Comparison of ENCODE assay signal across 11 cellular contexts in genomic region chr10:3126741-3127342, GRCh38. TPM values are rescaled to one million over a fixed set of nuclear protein-coding genes. Genes with fewer than 3 reads are reported as not detected.
DNase-seq lines count a peak whose midpoint lies in the region; ATAC-seq, FAIRE-seq and TF ChIP-seq lines count a peak whose summit lies in the region.
"Had no signal": no experiment of that assay in that cellular context is flagged by ENCODE, and none has a peak within 500 bp of the region (broad histone marks: within the 10 kb centered on the region; RNA-seq: fewer than 3 reads in every experiment).

No MANE protein-coding gene starts in this region.

- H3K27ac Mint-ChIP-seq in MCF 10A (ENCODE audit: low read depth, unreplicated experiment) (no peak overlapping the region), WTC11 (0 out of 2 replicates have a peak overlapping the region, but pooled peaks have one; percentile 19)

- H3K4me3 ChIP-seq in kidney (ENCODE audit: low read length in 2 of 2), result no peak overlapping the region
- H3K4me3 ChIP-seq in PC-9, result no peak overlapping the region

- CTCF ChIA-PET in MCF 10A (lab: Yijun Ruan, JAX), result no interaction called here
- CTCF ChIA-PET in WTC11 (lab: Charles Lee), result no interaction called here
- CTCF ChIA-PET in PC-9 (lab: Charles Lee), result no interaction called here

- peaks cover 5% of the 10 kb centered on the region; the same call in 1 of the 2 replicates for H3F3A ChIP-seq in PC-9 (ENCODE audit: insufficient read depth, low read depth)

- BruUV-seq in MCF 10A (replicated peaks; lab: Mats Ljungman, UMichigan) (no TSS peak), PC-9 (replicated peaks; lab: Mats Ljungman, UMichigan) (no TSS peak)

- H3K27ac ChIP-seq in kidney (ENCODE audit: low read depth in 2 of 2, low read length in 2 of 2) (no peak overlapping the region), PC-9 (no peak overlapping the region)
- H3K27ac ChIP-seq: 22Rv1 had no signal

- H3K79me2 ChIP-seq in PC-9 (ENCODE audit: low read depth), result no peaks in the 10 kb centered on the region

- H3K4me2 ChIP-seq in PC-9, result no peak overlapping the region

- TF ChIP-seq CTCF in MCF 10A (IDR thresholded peaks at IDR 0.05; ENCODE audit: unreplicated experiment), result no peak
- TF ChIP-seq CTCF in WTC11 (IDR thresholded peaks at IDR 0.05), result no peak
- no peak for TF ChIP-seq CTCF in kidney (IDR thresholded peaks at IDR 0.05; ENCODE audit: borderline replicate concordance, extremely low read depth, insufficient read depth)
- no peak for TF ChIP-seq CTCF in PC-9 (conservative IDR thresholded peaks at IDR 0.05)

- H3K9ac ChIP-seq in kidney (ENCODE audit: low read length in 2 of 2), result no peak overlapping the region

- H3K9me3 ChIP-seq in kidney (ENCODE audit: control insufficient read depth in 1 of 2, low read length in 2 of 2), result no peaks in the 10 kb centered on the region
- H3K9me3 ChIP-seq in PC-9 (ENCODE audit: insufficient read depth, low read depth), result no peaks in the 10 kb centered on the region

- intact Hi-C loops in MCF 10A (cut with micrococcal nuclease), result no loop called here
- intact Hi-C loops in kidney (cut with DNase I), result no loop called here
- intact Hi-C loops in PC-9 (cut with micrococcal nuclease; ENCODE audit: unreplicated experiment), result no loop called here

- DNase-seq in T47D (ENCODE audit: low read depth in 1 of 2, low spot score in 1 of 2) (peak; percentile 52 to 63), MCF 10A (ENCODE audit: unreplicated experiment) (no peak), WTC11 (ENCODE audit: low spot score) (no peak), kidney (peak; percentile 84), HPDE6-E6E7 (ENCODE audit: extremely low spot score) (no peak), PC-9 (no peak)
- DNase-seq in stimulated activated CD4-positive, alpha-beta T cell treated with anti-CD3 and anti-CD28 coated beads, Interleukin-4, amount 100 ng/mL, for 1 hour, result no peak
- DNase-seq: activated CD8-positive, alpha-beta memory T cell treated with anti-CD3 and anti-CD28 coated beads, Interleukin-2, amount 50 U/mL, for 4 hours had no signal

- H3K9me3 Mint-ChIP-seq in MCF 10A (ENCODE audit: unreplicated experiment), result no peaks in the 10 kb centered on the region
- no peaks in the 10 kb centered on the region for H3K9me3 Mint-ChIP-seq in WTC11

- peaks cover 19% of the 10 kb centered on the region for H3K4me1 Mint-ChIP-seq in MCF 10A (ENCODE audit: insufficient read depth, unreplicated experiment)
- H3K4me1 Mint-ChIP-seq in WTC11, result no peaks in the 10 kb centered on the region

- no peak overlapping the region for H2AFZ ChIP-seq in PC-9

- ATAC-seq in WTC11 (no peak), GM21528 (IDR thresholded peaks at IDR 0.05; ENCODE audit: low FRiP score, unreplicated experiment) (no peak)

- H3K4me3 Mint-ChIP-seq in MCF 10A (ENCODE audit: unreplicated experiment), result no peak overlapping the region
- H3K4me3 Mint-ChIP-seq in WTC11, result no peak overlapping the region

- H3K27me3 ChIP-seq in PC-9 (ENCODE audit: insufficient read depth, low read depth), result no peaks in the 10 kb centered on the region

- H4K20me1 ChIP-seq in PC-9 (ENCODE audit: insufficient read depth), result no peaks in the 10 kb centered on the region

- peaks cover 4 to 8% of the 10 kb centered on the region in 2 donors for H3K4me1 ChIP-seq in kidney (ENCODE audit: control insufficient read depth in 1 of 2, insufficient read depth in 1 of 2, low read depth in 1 of 2, low read length in 2 of 2)
- H3K4me1 ChIP-seq in PC-9 (replicated peaks; ENCODE audit: insufficient read depth), result peaks cover 8% of the 10 kb centered on the region

- no peaks in the 10 kb centered on the region for H3K9me2 ChIP-seq in PC-9 (ENCODE audit: insufficient read depth)

- no peak for FAIRE-seq in kidney (lab: Jason Lieb, UNC)
- FAIRE-seq: colon had no signal

- H3K36me3 Mint-ChIP-seq in MCF 10A (ENCODE audit: insufficient read depth, unreplicated experiment) (peaks cover 68% of the 10 kb centered on the region), WTC11 (peaks cover 66% of the 10 kb centered on the region)

- H3K27me3 Mint-ChIP-seq in MCF 10A (ENCODE audit: insufficient read depth, unreplicated experiment) (no peaks in the 10 kb centered on the region), WTC11 (ENCODE audit: low read depth) (no peaks in the 10 kb centered on the region)

- in situ Hi-C loops in T47D (cut with HindIII; ENCODE audit: low pct_unique_long_range_greater_than_20kb, low sequenced_read_pairs), result no loop called here

- POLR2A ChIA-PET in MCF 10A (lab: Yijun Ruan, JAX), result interaction anchor here (0.6 kb wide), 1 partner anchor 31 kb away, joined by 4 read pairs; no protein-coding TSS in a partner anchor
- POLR2A ChIA-PET in WTC11 (lab: Charles Lee), result no interaction called here
- POLR2A ChIA-PET in PC-9 (lab: Charles Lee; ENCODE audit: unreplicated experiment), result no interaction called here

- peaks cover 0 to 11% of the 10 kb centered on the region in 2 donors for H3K36me3 ChIP-seq in kidney (ENCODE audit: control insufficient read depth in 1 of 2, insufficient read depth in 2 of 2, low read length in 2 of 2)
- no peaks in the 10 kb centered on the region; the same call in 1 of the 2 replicates for H3K36me3 ChIP-seq in PC-9 (ENCODE audit: low read depth)

TF ChIP-seq in WTC11, 78 proteins besides CTCF, POLR2A, EP300 and RAD21:
- TF ChIP-seq USF1 (CRISPR knock-in tag; IDR thresholded peaks at IDR 0.05), result no peak
- TF ChIP-seq ZNF396 (CRISPR knock-in tag; IDR thresholded peaks at IDR 0.05; ENCODE audit: borderline replicate concordance), result no peak
- no peak for TF ChIP-seq SOX15 (CRISPR knock-in tag; IDR thresholded peaks at IDR 0.05)
- TF ChIP-seq ATF3 (CRISPR knock-in tag; conservative IDR thresholded peaks at IDR 0.05), result no peak
- no peak for TF ChIP-seq USF2 (CRISPR knock-in tag; IDR thresholded peaks at IDR 0.05)
- TF ChIP-seq CREM (CRISPR knock-in tag; IDR thresholded peaks at IDR 0.05), result no peak
- TF ChIP-seq ZSCAN18 (CRISPR knock-in tag; IDR thresholded peaks at IDR 0.05), result no peak
- TF ChIP-seq TCF7 (CRISPR knock-in tag; IDR thresholded peaks at IDR 0.05; ENCODE audit: low read depth), result no peak
- TF ChIP-seq ZNF425 (CRISPR knock-in tag; conservative IDR thresholded peaks at IDR 0.05), result no peak

RNA-seq across cellular contexts. Expression of gene PITRM1, which starts 45.7 kb away (rescaled TPM):
- total RNA-seq in MCF 10A (2022), result 132 and 136 TPM in 2 replicates
- total RNA-seq in WTC11 (2021), result 37.2 to 40.7 TPM (median 37.5 TPM) in 3 replicates
- 60.7 TPM for total RNA-seq in kidney
- 28.8 TPM for polyA plus RNA-seq in kidney (ENCODE audit: insufficient read depth, low read depth, low replicate concordance)
- total RNA-seq in PC-9 (2021), result 92.3 and 124 TPM in 2 replicates

RNA-seq across cellular contexts. Expression of gene PFKP, which starts 59.5 kb away (rescaled TPM):
- 164 and 186 TPM in 2 replicates for total RNA-seq in MCF 10A (2022)
- total RNA-seq in WTC11 (2021), result 127 to 156 TPM (median 150 TPM) in 3 replicates
- total RNA-seq in kidney, result 139 TPM
- 51.2 TPM for polyA plus RNA-seq in kidney (ENCODE audit: insufficient read depth, low read depth, low replicate concordance)
- total RNA-seq in PC-9 (2021), result 222 and 234 TPM in 2 replicates

Comparison
In these comparisons a context has a peak if more than half of its experiments do, and no peak if none do; other contexts are left out.
1. DNase-seq: peak in T47D (2 of 2) and kidney (single experiment); none in MCF 10A (single experiment), WTC11 (single experiment), HPDE6-E6E7 (single experiment), PC-9 (0 of 2) and stimulated activated CD4-positive, alpha-beta T cell treated with anti-CD3 and anti-CD28 coated beads, Interleukin-4, amount 100 ng/mL, for 1 hour (single experiment).